ENCODE assay signal across 4 cellular contexts in the genomic region with DNA sequence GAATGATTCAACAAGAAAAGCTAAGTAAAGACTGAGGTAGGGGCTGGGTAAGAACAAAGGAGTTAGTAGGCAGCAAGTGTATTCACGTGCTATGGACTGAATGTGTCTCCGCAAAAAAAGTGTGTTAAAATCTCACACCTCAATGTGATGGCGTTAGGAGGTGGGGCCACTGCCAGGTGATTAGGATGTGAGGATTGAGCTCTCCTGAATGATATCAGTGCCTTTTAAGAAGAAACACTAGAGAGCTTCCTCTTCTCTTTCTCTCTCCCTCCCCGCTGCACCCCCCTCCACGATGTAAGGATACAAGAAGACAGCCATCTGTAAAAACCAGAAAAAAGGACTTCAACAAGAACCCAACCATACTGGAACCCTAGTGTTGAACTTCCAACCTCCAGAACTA.
"Had no signal": no experiment of that assay in that cellular context is flagged by ENCODE, and none has a peak within 500 bp of the region (broad histone marks: within the 10 kb centered on the region; RNA-seq: fewer than 3 reads in every experiment).

No MANE protein-coding gene starts in this region.

- ATAC-seq: GM23338 had no signal

- DNase-seq: H9, HCEC 1CT, IMR-90 had no signal

- H3K9me3 Mint-ChIP-seq: GM23338, H9 had no signal

- H3K4me3 ChIP-seq: GM23338 had no signal

- H3K27ac Mint-ChIP-seq: GM23338 had no signal

- H3K4me3 Mint-ChIP-seq: GM23338, H9 had no signal
